1 cellular context compared by ENCODE assay signal in genomic region chr2:176171331-176172006, GRCh38.
TF ChIP-seq lines count a peak whose summit lies in the region.

No MANE protein-coding gene starts in this region.

TF ChIP-seq in WTC11, 78 proteins besides CTCF, POLR2A, EP300 and RAD21 (continued from another document and continues in another):
- TF ChIP-seq, protein P1, sequence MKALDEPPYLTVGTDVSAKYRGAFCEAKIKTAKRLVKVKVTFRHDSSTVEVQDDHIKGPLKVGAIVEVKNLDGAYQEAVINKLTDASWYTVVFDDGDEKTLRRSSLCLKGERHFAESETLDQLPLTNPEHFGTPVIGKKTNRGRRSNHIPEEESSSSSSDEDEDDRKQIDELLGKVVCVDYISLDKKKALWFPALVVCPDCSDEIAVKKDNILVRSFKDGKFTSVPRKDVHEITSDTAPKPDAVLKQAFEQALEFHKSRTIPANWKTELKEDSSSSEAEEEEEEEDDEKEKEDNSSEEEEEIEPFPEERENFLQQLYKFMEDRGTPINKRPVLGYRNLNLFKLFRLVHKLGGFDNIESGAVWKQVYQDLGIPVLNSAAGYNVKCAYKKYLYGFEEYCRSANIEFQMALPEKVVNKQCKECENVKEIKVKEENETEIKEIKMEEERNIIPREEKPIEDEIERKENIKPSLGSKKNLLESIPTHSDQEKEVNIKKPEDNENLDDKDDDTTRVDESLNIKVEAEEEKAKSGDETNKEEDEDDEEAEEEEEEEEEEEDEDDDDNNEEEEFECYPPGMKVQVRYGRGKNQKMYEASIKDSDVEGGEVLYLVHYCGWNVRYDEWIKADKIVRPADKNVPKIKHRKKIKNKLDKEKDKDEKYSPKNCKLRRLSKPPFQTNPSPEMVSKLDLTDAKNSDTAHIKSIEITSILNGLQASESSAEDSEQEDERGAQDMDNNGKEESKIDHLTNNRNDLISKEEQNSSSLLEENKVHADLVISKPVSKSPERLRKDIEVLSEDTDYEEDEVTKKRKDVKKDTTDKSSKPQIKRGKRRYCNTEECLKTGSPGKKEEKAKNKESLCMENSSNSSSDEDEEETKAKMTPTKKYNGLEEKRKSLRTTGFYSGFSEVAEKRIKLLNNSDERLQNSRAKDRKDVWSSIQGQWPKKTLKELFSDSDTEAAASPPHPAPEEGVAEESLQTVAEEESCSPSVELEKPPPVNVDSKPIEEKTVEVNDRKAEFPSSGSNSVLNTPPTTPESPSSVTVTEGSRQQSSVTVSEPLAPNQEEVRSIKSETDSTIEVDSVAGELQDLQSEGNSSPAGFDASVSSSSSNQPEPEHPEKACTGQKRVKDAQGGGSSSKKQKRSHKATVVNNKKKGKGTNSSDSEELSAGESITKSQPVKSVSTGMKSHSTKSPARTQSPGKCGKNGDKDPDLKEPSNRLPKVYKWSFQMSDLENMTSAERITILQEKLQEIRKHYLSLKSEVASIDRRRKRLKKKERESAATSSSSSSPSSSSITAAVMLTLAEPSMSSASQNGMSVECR (CRISPR knock-in tag; IDR thresholded peaks at IDR 0.05; ENCODE audit: borderline replicate concordance) = no peak
- TF ChIP-seq ELF4 (CRISPR knock-in tag; IDR thresholded peaks at IDR 0.05; ENCODE audit: low read depth) (no peak), ZNF263 (CRISPR knock-in tag; IDR thresholded peaks at IDR 0.05; ENCODE audit: low read depth) (no peak), E2F5 (CRISPR knock-in tag; IDR thresholded peaks at IDR 0.05) (no peak), STAT6 (CRISPR knock-in tag; conservative IDR thresholded peaks at IDR 0.05; ENCODE audit: low read depth) (no peak), ZMAT4 (CRISPR knock-in tag; IDR thresholded peaks at IDR 0.05) (no peak), USF2 (CRISPR knock-in tag; IDR thresholded peaks at IDR 0.05) (peak; percentile 88), ETV6 (CRISPR knock-in tag; IDR thresholded peaks at IDR 0.05) (peak; percentile 76; the same call in 1 of the 2 replicates), OVOL2 (CRISPR knock-in tag; IDR thresholded peaks at IDR 0.05; ENCODE audit: borderline replicate concordance) (no peak), SP1 (CRISPR knock-in tag; conservative IDR thresholded peaks at IDR 0.05) (0 out of 2 replicates have a peak, but pooled peaks have one; percentile 43), FOXP1 (CRISPR knock-in tag; IDR thresholded peaks at IDR 0.05; ENCODE audit: borderline replicate concordance) (peak; percentile 83), ATF2 (CRISPR knock-in tag; IDR thresholded peaks at IDR 0.05; ENCODE audit: borderline replicate concordance, low read depth) (peak; percentile 59; the same call in 1 of the 2 replicates), RORB (CRISPR knock-in tag; IDR thresholded peaks at IDR 0.05) (no peak), KAT7 (CRISPR knock-in tag; IDR thresholded peaks at IDR 0.05; ENCODE audit: borderline replicate concordance) (0 out of 2 replicates have a peak, but pooled peaks have one; percentile 54), NR2C2 (CRISPR knock-in tag; IDR thresholded peaks at IDR 0.05) (no peak), EMX1 (CRISPR knock-in tag; IDR thresholded peaks at IDR 0.05) (no peak), CREM (CRISPR knock-in tag; IDR thresholded peaks at IDR 0.05) (no peak), CBFB (CRISPR knock-in tag; IDR thresholded peaks at IDR 0.05; ENCODE audit: low read depth) (no peak), GTF2I (CRISPR knock-in tag; conservative IDR thresholded peaks at IDR 0.05) (no peak), ZNF423 (CRISPR knock-in tag; IDR thresholded peaks at IDR 0.05) (no peak), JAZF1 (CRISPR knock-in tag; IDR thresholded peaks at IDR 0.05) (no peak), TEAD4 (CRISPR knock-in tag; IDR thresholded peaks at IDR 0.05) (no peak)
- TF ChIP-seq, protein P2, sequence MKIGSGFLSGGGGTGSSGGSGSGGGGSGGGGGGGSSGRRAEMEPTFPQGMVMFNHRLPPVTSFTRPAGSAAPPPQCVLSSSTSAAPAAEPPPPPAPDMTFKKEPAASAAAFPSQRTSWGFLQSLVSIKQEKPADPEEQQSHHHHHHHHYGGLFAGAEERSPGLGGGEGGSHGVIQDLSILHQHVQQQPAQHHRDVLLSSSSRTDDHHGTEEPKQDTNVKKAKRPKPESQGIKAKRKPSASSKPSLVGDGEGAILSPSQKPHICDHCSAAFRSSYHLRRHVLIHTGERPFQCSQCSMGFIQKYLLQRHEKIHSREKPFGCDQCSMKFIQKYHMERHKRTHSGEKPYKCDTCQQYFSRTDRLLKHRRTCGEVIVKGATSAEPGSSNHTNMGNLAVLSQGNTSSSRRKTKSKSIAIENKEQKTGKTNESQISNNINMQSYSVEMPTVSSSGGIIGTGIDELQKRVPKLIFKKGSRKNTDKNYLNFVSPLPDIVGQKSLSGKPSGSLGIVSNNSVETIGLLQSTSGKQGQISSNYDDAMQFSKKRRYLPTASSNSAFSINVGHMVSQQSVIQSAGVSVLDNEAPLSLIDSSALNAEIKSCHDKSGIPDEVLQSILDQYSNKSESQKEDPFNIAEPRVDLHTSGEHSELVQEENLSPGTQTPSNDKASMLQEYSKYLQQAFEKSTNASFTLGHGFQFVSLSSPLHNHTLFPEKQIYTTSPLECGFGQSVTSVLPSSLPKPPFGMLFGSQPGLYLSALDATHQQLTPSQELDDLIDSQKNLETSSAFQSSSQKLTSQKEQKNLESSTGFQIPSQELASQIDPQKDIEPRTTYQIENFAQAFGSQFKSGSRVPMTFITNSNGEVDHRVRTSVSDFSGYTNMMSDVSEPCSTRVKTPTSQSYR (CRISPR knock-in tag; IDR thresholded peaks at IDR 0.05) = no peak
- TF ChIP-seq, protein P3, sequence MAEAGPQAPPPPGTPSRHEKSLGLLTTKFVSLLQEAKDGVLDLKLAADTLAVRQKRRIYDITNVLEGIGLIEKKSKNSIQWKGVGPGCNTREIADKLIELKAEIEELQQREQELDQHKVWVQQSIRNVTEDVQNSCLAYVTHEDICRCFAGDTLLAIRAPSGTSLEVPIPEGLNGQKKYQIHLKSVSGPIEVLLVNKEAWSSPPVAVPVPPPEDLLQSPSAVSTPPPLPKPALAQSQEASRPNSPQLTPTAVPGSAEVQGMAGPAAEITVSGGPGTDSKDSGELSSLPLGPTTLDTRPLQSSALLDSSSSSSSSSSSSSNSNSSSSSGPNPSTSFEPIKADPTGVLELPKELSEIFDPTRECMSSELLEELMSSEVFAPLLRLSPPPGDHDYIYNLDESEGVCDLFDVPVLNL (CRISPR knock-in tag; IDR thresholded peaks at IDR 0.05; ENCODE audit: borderline replicate concordance, low read depth) = peak; percentile 82; the same call in 1 of the 2 replicates
- TF ChIP-seq, protein P4, sequence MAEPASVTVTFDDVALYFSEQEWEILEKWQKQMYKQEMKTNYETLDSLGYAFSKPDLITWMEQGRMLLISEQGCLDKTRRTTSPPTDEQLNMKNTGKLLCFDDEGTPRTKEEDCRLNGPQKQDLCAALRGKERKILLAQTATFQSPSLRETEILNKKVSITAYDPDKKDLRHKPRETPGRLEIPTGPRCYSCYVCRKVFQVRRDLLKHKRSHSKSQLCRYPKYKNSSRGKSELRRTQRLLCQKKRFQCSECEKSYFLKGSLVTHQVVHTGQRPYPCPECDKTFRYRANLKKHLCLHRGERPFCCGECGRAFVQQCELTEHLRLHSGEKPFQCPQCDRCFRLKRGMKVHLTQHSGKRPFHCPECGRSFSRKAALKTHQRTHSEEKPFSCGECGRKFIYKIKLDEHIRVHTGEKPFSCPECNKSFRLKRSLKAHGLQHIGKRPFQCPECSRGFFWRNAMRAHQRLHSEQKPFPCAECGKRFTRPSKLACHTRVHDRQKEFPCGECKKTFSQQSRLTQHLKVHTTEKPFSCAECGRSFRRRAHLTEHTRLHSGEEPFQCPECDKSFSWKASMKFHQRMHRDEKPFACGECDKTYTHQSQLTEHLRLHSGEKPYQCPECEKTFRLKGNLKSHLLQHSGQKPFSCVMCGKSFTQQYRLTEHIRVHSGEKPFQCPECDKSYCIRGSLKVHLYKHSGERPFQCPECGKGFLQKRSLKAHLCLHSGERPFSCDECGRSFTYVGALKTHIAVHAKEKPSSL (CRISPR knock-in tag; conservative IDR thresholded peaks at IDR 0.05) = no peak
- TF ChIP-seq, protein P5, sequence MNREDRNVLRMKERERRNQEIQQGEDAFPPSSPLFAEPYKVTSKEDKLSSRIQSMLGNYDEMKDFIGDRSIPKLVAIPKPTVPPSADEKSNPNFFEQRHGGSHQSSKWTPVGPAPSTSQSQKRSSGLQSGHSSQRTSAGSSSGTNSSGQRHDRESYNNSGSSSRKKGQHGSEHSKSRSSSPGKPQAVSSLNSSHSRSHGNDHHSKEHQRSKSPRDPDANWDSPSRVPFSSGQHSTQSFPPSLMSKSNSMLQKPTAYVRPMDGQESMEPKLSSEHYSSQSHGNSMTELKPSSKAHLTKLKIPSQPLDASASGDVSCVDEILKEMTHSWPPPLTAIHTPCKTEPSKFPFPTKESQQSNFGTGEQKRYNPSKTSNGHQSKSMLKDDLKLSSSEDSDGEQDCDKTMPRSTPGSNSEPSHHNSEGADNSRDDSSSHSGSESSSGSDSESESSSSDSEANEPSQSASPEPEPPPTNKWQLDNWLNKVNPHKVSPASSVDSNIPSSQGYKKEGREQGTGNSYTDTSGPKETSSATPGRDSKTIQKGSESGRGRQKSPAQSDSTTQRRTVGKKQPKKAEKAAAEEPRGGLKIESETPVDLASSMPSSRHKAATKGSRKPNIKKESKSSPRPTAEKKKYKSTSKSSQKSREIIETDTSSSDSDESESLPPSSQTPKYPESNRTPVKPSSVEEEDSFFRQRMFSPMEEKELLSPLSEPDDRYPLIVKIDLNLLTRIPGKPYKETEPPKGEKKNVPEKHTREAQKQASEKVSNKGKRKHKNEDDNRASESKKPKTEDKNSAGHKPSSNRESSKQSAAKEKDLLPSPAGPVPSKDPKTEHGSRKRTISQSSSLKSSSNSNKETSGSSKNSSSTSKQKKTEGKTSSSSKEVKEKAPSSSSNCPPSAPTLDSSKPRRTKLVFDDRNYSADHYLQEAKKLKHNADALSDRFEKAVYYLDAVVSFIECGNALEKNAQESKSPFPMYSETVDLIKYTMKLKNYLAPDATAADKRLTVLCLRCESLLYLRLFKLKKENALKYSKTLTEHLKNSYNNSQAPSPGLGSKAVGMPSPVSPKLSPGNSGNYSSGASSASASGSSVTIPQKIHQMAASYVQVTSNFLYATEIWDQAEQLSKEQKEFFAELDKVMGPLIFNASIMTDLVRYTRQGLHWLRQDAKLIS (CRISPR knock-in tag; IDR thresholded peaks at IDR 0.05; ENCODE audit: borderline replicate concordance) = no peak
- TF ChIP-seq, protein P6, sequence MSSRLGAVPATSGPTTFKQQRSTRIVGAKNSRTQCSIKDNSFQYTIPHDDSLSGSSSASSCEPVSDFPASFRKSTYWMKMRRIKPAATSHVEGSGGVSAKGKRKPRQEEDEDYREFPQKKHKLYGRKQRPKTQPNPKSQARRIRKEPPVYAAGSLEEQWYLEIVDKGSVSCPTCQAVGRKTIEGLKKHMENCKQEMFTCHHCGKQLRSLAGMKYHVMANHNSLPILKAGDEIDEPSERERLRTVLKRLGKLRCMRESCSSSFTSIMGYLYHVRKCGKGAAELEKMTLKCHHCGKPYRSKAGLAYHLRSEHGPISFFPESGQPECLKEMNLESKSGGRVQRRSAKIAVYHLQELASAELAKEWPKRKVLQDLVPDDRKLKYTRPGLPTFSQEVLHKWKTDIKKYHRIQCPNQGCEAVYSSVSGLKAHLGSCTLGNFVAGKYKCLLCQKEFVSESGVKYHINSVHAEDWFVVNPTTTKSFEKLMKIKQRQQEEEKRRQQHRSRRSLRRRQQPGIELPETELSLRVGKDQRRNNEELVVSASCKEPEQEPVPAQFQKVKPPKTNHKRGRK (CRISPR knock-in tag; IDR thresholded peaks at IDR 0.05; ENCODE audit: borderline replicate concordance) = no peak
